Comparison of ENCODE assay signal across 8 cellular contexts in genomic region chr10:60573342-60573741, GRCh38.
DNase-seq lines count a peak whose midpoint lies in the region; ATAC-seq, FAIRE-seq and TF ChIP-seq lines count a peak whose summit lies in the region.

No MANE protein-coding gene starts in this region.

- CTCF ChIA-PET in HEK293 (lab: Yijun Ruan, JAX) = no interaction called here

- peak; percentile 80 for DNase-seq in T-helper 2 cell treated with Interferon-gamma antibody and Interleukin-4, amounts not matched to agents 5 μg/mL and 100 μg/mL, for 36 hours (ENCODE audit: low spot score)
- DNase-seq in cardiac muscle cell (ENCODE audit: low read depth in 1 of 2, low spot score in 1 of 2) (peak in 1 of 2 donors; percentile 34), small intestine (no peak), NCI-H1694 (lab: John Stamatoyannopoulos, UW) (no peak), NCI-H187 treated with DMSO at 0.1 percent for 48 hours (lab: John Stamatoyannopoulos, UW) (no peak)
- DNase-seq in stimulated activated CD4-positive, alpha-beta T cell treated with anti-CD3 and anti-CD28 coated beads, Interleukin-4, amount 100 ng/mL, for 4 hours = peak; percentile 25 to 30

- H3K36me3 ChIP-seq in HEK293 (ENCODE audit: control insufficient read depth in 2 of 2, insufficient read depth in 1 of 2, low read length in 2 of 2) (no peaks in the 10 kb centered on the region), cardiac muscle cell (no peaks in the 10 kb centered on the region), small intestine (ENCODE audit: control insufficient read depth in 2 of 2, insufficient read depth in 2 of 2, low read length in 2 of 2) (no peaks in the 10 kb centered on the region)

- WGBS in small intestine, 3 donors = 75 to 87% (median 82%) methylated on average over 1 of the region's 1 CpG

- H3K9me3 Mint-ChIP-seq in T-helper 2 cell treated with Interferon-gamma antibody and Interleukin-4, amounts not matched to agents 5 μg/mL and 100 μg/mL, for 36 hours = peaks cover 9% of the 10 kb centered on the region

- peak overlapping the region; percentile 89 for H3K27ac Mint-ChIP-seq in T-helper 2 cell treated with Interferon-gamma antibody and Interleukin-4, amounts not matched to agents 5 μg/mL and 100 μg/mL, for 36 hours

- no peak overlapping the region for H3K4me3 ChIP-seq in HEK293 (ENCODE audit: low read depth, low read length)
- peak overlapping the region; percentile 37 for H3K4me3 ChIP-seq in cardiac muscle cell
- H3K4me3 ChIP-seq in small intestine (ENCODE audit: low read depth in 1 of 2, low read length in 2 of 2) = no peak overlapping the region

- TF ChIP-seq CTCF in HEK293 (tag by site-specific recombination; IDR thresholded peaks at IDR 0.05) = no peak
- no peak for TF ChIP-seq CTCF in cardiac muscle cell (IDR thresholded peaks at IDR 0.05; ENCODE audit: low read depth, low read length)

- no peaks in the 10 kb centered on the region for H3K27me3 Mint-ChIP-seq in T-helper 2 cell treated with Interferon-gamma antibody and Interleukin-4, amounts not matched to agents 5 μg/mL and 100 μg/mL, for 36 hours (ENCODE audit: low read depth)

- H3K4me3 Mint-ChIP-seq in T-helper 2 cell treated with Interferon-gamma antibody and Interleukin-4, amounts not matched to agents 5 μg/mL and 100 μg/mL, for 36 hours = peak overlapping the region; percentile 95

- H3K27me3 ChIP-seq in cardiac muscle cell (no peaks in the 10 kb centered on the region), small intestine (ENCODE audit: control insufficient read depth in 2 of 2, insufficient read depth in 2 of 2, low read length in 2 of 2) (no peaks in the 10 kb centered on the region)

- H3K27ac ChIP-seq in HEK293 (ENCODE audit: extremely low read depth, low read depth, low read length) (no peak overlapping the region), cardiac muscle cell (peak overlapping the region; percentile 86), small intestine (ENCODE audit: low read depth in 1 of 2, low read length in 1 of 2) (no peak overlapping the region)

- no peak for ATAC-seq in GM21737 (IDR thresholded peaks at IDR 0.05; ENCODE audit: unreplicated experiment)

- peaks cover 41% of the 10 kb centered on the region for H3K4me1 Mint-ChIP-seq in T-helper 2 cell treated with Interferon-gamma antibody and Interleukin-4, amounts not matched to agents 5 μg/mL and 100 μg/mL, for 36 hours (ENCODE audit: low read depth)

- peaks cover 11% of the 10 kb centered on the region; the same call in 1 of the 2 replicates for H3K4me1 ChIP-seq in HEK293 (ENCODE audit: control insufficient read depth, insufficient read depth, low read length)
- peaks cover 34% of the 10 kb centered on the region for H3K4me1 ChIP-seq in cardiac muscle cell (ENCODE audit: low read depth)
- H3K4me1 ChIP-seq in small intestine (ENCODE audit: control insufficient read depth in 2 of 2, insufficient read depth in 1 of 2, low read depth in 1 of 2, low read length in 1 of 2) = no peaks in the 10 kb centered on the region

- peaks cover 4% of the 10 kb centered on the region for H3K36me3 Mint-ChIP-seq in T-helper 2 cell treated with Interferon-gamma antibody and Interleukin-4, amounts not matched to agents 5 μg/mL and 100 μg/mL, for 36 hours (ENCODE audit: low read depth)

- FAIRE-seq in small intestine (lab: Jason Lieb, UNC) = no peak

- H3K9me3 ChIP-seq in HEK293 (ENCODE audit: control insufficient read depth, insufficient read depth, low read depth, low read length) (no peaks in the 10 kb centered on the region), cardiac muscle cell (ENCODE audit: low read depth) (no peaks in the 10 kb centered on the region), small intestine (ENCODE audit: control insufficient read depth, low read depth) (no peaks in the 10 kb centered on the region)

- POLR2A ChIA-PET in HEK293 (lab: Yijun Ruan, JAX) = no interaction called here

TF ChIP-seq in HEK293, 187 proteins besides CTCF, POLR2A, EP300 and RAD21:
- TF ChIP-seq ZNF416 (tag by site-specific recombination; IDR thresholded peaks at IDR 0.05) (no peak), TCF7L2 (IDR thresholded peaks at IDR 0.05; ENCODE audit: borderline replicate concordance, low read depth, low read length) (no peak), ZIC2 (tag by site-specific recombination; IDR thresholded peaks at IDR 0.05) (peak; percentile 55), WT1 (tag by site-specific recombination; IDR thresholded peaks at IDR 0.05) (peak; percentile 54; the same call in 1 of the 2 replicates)

Comparison
In these comparisons a context has a peak if more than half of its experiments do, and no peak if none do; other contexts are left out.
1. DNase-seq: peak in T-helper 2 cell treated with Interferon-gamma antibody and Interleukin-4, amounts not matched to agents 5 μg/mL and 100 μg/mL, for 36 hours (single experiment) and stimulated activated CD4-positive, alpha-beta T cell treated with anti-CD3 and anti-CD28 coated beads, Interleukin-4, amount 100 ng/mL, for 4 hours (2 of 2); none in small intestine (single experiment), NCI-H1694 (single experiment) and NCI-H187 treated with DMSO at 0.1 percent for 48 hours (single experiment).